ENCODE assay signal across 8 cellular contexts in genomic region chr3:138068579-138069174, GRCh38. TPM values are rescaled to one million over a fixed set of nuclear protein-coding genes. Genes with fewer than 3 reads are reported as not detected.
DNase-seq lines count a peak whose midpoint lies in the region; ATAC-seq and TF ChIP-seq lines count a peak whose summit lies in the region.

No MANE protein-coding gene starts in this region.

- H2AFZ ChIP-seq in trophoblast cell (ENCODE audit: insufficient read depth, low read length, poor library complexity): no peak overlapping the region

- no peak overlapping the region for H3K4ac ChIP-seq in trophoblast cell (ENCODE audit: low read depth, low read length)

- no peaks in the 10 kb centered on the region for H3K9me3 ChIP-seq in SJCRH30 (replicated peaks)
- H3K9me3 ChIP-seq in trophoblast cell (ENCODE audit: insufficient read depth, low read depth, low read length): no peaks in the 10 kb centered on the region
- H3K9me3 ChIP-seq in upper lobe of right lung: no peaks in the 10 kb centered on the region

- no peak overlapping the region for H4K8ac ChIP-seq in trophoblast cell (ENCODE audit: low read depth, low read length)

- H3K27ac ChIP-seq in SJCRH30: no peak overlapping the region
- no peak overlapping the region for H3K27ac ChIP-seq in trophoblast cell (ENCODE audit: low read depth, low read length)
- H3K27ac ChIP-seq in upper lobe of right lung: no peak overlapping the region

- no peak overlapping the region for H4K91ac ChIP-seq in trophoblast cell (ENCODE audit: low read depth, low read length)

- H3K4me3 ChIP-seq in SJCRH30: no peak overlapping the region
- H3K4me3 ChIP-seq in trophoblast cell (ENCODE audit: low read depth, low read length): no peak overlapping the region
- H3K4me3 ChIP-seq in upper lobe of right lung: no peak overlapping the region

- H2BK5ac ChIP-seq in trophoblast cell (ENCODE audit: low read depth, low read length, poor library complexity): no peak overlapping the region

- WGBS in trophoblast cell (ENCODE audit: extremely low coverage, insufficient coverage, insufficient read length): no CpG with 5 or more reads among the region's 14 CpGs

- H3K27me3 ChIP-seq in SJCRH30 (no peaks in the 10 kb centered on the region), trophoblast cell (ENCODE audit: insufficient read depth, low read length) (no peaks in the 10 kb centered on the region), upper lobe of right lung (no peaks in the 10 kb centered on the region)

- no peak overlapping the region for H2BK12ac ChIP-seq in trophoblast cell (ENCODE audit: low read length)

- no peak overlapping the region for H4K12ac ChIP-seq in trophoblast cell (ENCODE audit: low read depth, low read length)

- H3K79me2 ChIP-seq in trophoblast cell (ENCODE audit: control insufficient read depth, insufficient read depth, low read length, poor library complexity): no peaks in the 10 kb centered on the region

- H3K36me3 ChIP-seq in SJCRH30 (peaks cover 34% of the 10 kb centered on the region), trophoblast cell (ENCODE audit: control insufficient read depth in 1 of 2, insufficient read depth in 2 of 2, low read length in 2 of 2) (peaks cover 15 to 23% of the 10 kb centered on the region in 2 experiments), upper lobe of right lung (peaks cover 8% of the 10 kb centered on the region)

- no peak overlapping the region for H2AK5ac ChIP-seq in trophoblast cell (ENCODE audit: low read length)

- intact Hi-C loops in upper lobe of right lung (cut with DNase I): no loop called here

- H3K79me1 ChIP-seq in trophoblast cell (ENCODE audit: low read length): no peaks in the 10 kb centered on the region

- H3K4me1 ChIP-seq in SJCRH30 (no peaks in the 10 kb centered on the region), trophoblast cell (ENCODE audit: control insufficient read depth in 1 of 2, insufficient read depth in 2 of 2, low read length in 2 of 2) (no peaks in the 10 kb centered on the region), upper lobe of right lung (no peaks in the 10 kb centered on the region)

- no peak overlapping the region for H2BK120ac ChIP-seq in trophoblast cell (ENCODE audit: insufficient read depth, low read length, poor library complexity)

- TF ChIP-seq CTCF in upper lobe of right lung (IDR thresholded peaks at IDR 0.05): peak; percentile 97

- H3K14ac ChIP-seq in trophoblast cell (ENCODE audit: low read length): no peak overlapping the region

- no peak overlapping the region for H3K4me2 ChIP-seq in trophoblast cell (ENCODE audit: low read length)

- DNase-seq in GDM1 (lab: John Stamatoyannopoulos, UW) (peak; percentile 52), Kasumi-1 (lab: John Stamatoyannopoulos, UW) (peak; percentile 78 to 81), SJCRH30 (peak; percentile 72 to 85), globus pallidus (ENCODE audit: low spot score) (peak; percentile 62), trophoblast cell (peak; percentile 48 to 83), upper lobe of right lung (peak; percentile 88)
- peak; percentile 52 for DNase-seq in activated gamma-delta T cell treated with anti-CD3 and anti-CD28 coated beads, Interleukin-2, amount 50 U/mL, for 16 hours (ENCODE audit: low read depth)

- peak; percentile 69 for ATAC-seq in GM21786 (IDR thresholded peaks at IDR 0.05; ENCODE audit: unreplicated experiment)
- peak; percentile 95 for ATAC-seq in upper lobe of right lung

- H3K18ac ChIP-seq in trophoblast cell (ENCODE audit: low read length): no peak overlapping the region

- no peak overlapping the region for H3K9ac ChIP-seq in trophoblast cell (ENCODE audit: low read length)

- H3K23ac ChIP-seq in trophoblast cell (ENCODE audit: low read length): no peak overlapping the region

RNA-seq across cellular contexts. Expression of gene DZIP1L, which starts 46.7 kb away (rescaled TPM):
- 11.0 and 19.7 TPM in 2 replicates for total RNA-seq in SJCRH30 (2014; rRNA removed; shearing (Covaris generic))
- 2.7 and 3.5 TPM in 2 replicates for polyA plus RNA-seq in trophoblast cell (2013)
- 8.1 TPM for total RNA-seq in upper lobe of right lung

RNA-seq across cellular contexts. Expression of gene CLDN18, which starts 58.7 kb away (rescaled TPM):
- not detected in 2 replicates for total RNA-seq in SJCRH30 (2014; rRNA removed; shearing (Covaris generic))
- polyA plus RNA-seq in trophoblast cell (2013): not detected in 2 replicates
- 197 TPM for total RNA-seq in upper lobe of right lung

Comparison
In these comparisons a context has a peak if more than half of its experiments do, and no peak if none do; other contexts are left out.
1. RNA of gene CLDN18, which starts 58.7 kb away (total RNA-seq): 197 TPM in upper lobe of right lung (single experiment); not detected in SJCRH30; every median in the first group is over 100 times any median in the second.
2. Peak in every context shown above with its lines, with median percentiles within 50 percentile points of each other: DNase-seq.